39 cellular contexts compared by ENCODE assay signal in the genomic region with DNA sequence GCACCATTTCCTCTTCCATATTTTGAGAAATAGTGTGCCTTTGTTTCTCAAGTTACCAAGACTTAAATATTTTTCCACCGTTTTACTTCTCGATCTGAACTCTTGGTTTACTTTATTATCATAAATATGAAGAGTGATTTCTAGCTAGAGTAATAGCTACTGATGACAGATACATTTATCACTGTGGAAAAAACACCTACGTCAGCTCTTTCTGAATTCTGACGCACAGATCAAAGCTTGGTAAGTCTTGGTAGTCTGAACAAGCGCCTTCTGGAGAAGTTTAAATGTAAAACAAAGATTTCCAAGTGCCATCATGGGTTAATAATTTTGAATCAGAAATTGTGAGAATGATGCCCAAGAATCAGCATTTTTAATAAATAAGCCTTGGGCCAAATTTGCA.
"Had no signal": no experiment of that assay in that cellular context is flagged by ENCODE, and none has a peak within 500 bp of the region (broad histone marks: within the 10 kb centered on the region; RNA-seq: fewer than 3 reads in every experiment).

No MANE protein-coding gene starts in this region.

- FAIRE-seq: astrocyte, bronchial epithelial cell had no signal

- H3K27ac Mint-ChIP-seq: activated naive CD4-positive, alpha-beta T cell treated with anti-CD3 and anti-CD28 coated beads for 36 hours; activated naive CD4-positive, alpha-beta T cell treated with anti-CD3 and anti-CD28 coated beads, Interleukin-2, amount 10 ng/mL, durations not matched to agents 7 days and 5 days; activated naive CD4-positive, alpha-beta T cell treated with anti-CD3 and anti-CD28 coated beads, Interleukin-2, amount 50 U/mL, for 24 hours; activated naive CD4-positive, alpha-beta T cell treated with anti-CD3 and anti-CD28 coated beads, Interleukin-2, amount 50 U/mL, for 72 hours; activated naive CD8-positive, alpha-beta T cell; activated naive CD8-positive, alpha-beta T cell treated with anti-CD3 and anti-CD28 coated beads for 36 hours; activated naive CD8-positive, alpha-beta T cell treated with anti-CD3 and anti-CD28 coated beads, Interleukin-2, amount 10 ng/mL, durations not matched to agents 7 days and 5 days; activated naive CD8-positive, alpha-beta T cell treated with anti-CD3 and anti-CD28 coated beads, Interleukin-2, amount 50 U/mL, for 24 hours; activated T-cell treated with anti-CD3 and anti-CD28 coated beads, Interleukin-2, amount 50 U/mL, for 24 hours; activated T-cell treated with anti-CD3 and anti-CD28 coated beads, Interleukin-2, amount 50 U/mL, for 72 hours; activated T-helper 1 cell treated with anti-CD3 and anti-CD28 coated beads, Interleukin-12 subunit alpha, Interleukin-12 subunit beta, Interleukin-2, Interleukin-4 antibody, amounts not matched to agents 30 ng/mL and 10 ng/mL and 1 ng/mL, durations not matched to agents 14 hours and 24 hours and 36 hours; activated T-helper 17 cell treated with anti-CD3 and anti-CD28 coated beads, Interleukin-2, amount 50 U/mL, for 72 hours; activated T-helper 2 cell treated with anti-CD3 and anti-CD28 coated beads, Interferon-gamma antibody, Interleukin-2, Interleukin-4, amounts not matched to agents 10 μg/mL and 5 μg/mL and 100 μg/mL, durations not matched to agents 14 hours and 24 hours and 36 hours; brain had no signal

- H3K36me3 Mint-ChIP-seq: activated naive CD4-positive, alpha-beta T cell treated with anti-CD3 and anti-CD28 coated beads, Interleukin-2, amount 10 ng/mL, durations not matched to agents 7 days and 5 days; activated naive CD4-positive, alpha-beta T cell treated with anti-CD3 and anti-CD28 coated beads, Interleukin-2, amount 50 U/mL, for 24 hours; activated naive CD4-positive, alpha-beta T cell treated with anti-CD3 and anti-CD28 coated beads, Interleukin-2, amount 50 U/mL, for 72 hours; activated naive CD8-positive, alpha-beta T cell; activated naive CD8-positive, alpha-beta T cell treated with anti-CD3 and anti-CD28 coated beads for 36 hours; activated naive CD8-positive, alpha-beta T cell treated with anti-CD3 and anti-CD28 coated beads, Interleukin-2, amount 10 ng/mL, durations not matched to agents 7 days and 5 days; brain had no signal

- DNase-seq: activated effector memory CD4-positive, alpha-beta T cell treated with anti-CD3 and anti-CD28 coated beads, Interleukin-2, amount 50 U/mL, for 16 hours; activated effector memory CD4-positive, alpha-beta T cell treated with Interleukin-2 at 50 U/mL for 16 hours; activated gamma-delta T cell; activated gamma-delta T cell treated with Interleukin-2 at 50 U/mL for 16 hours; activated naive CD4-positive, alpha-beta T cell; activated naive CD4-positive, alpha-beta T cell treated with anti-CD3 and anti-CD28 coated beads for 36 hours; activated naive CD4-positive, alpha-beta T cell treated with anti-CD3 and anti-CD28 coated beads, Interleukin-2, amount 10 ng/mL, durations not matched to agents 7 days and 5 days; activated naive CD4-positive, alpha-beta T cell treated with anti-CD3 and anti-CD28 coated beads, Interleukin-2, amount 50 U/mL, for 16 hours; activated naive CD4-positive, alpha-beta T cell treated with Interleukin-2 at 50 U/mL for 16 hours; activated naive CD8-positive, alpha-beta T cell treated with anti-CD3 and anti-CD28 coated beads for 36 hours; activated naive CD8-positive, alpha-beta T cell treated with anti-CD3 and anti-CD28 coated beads, Interleukin-2, amount 10 ng/mL, durations not matched to agents 7 days and 5 days; activated naive CD8-positive, alpha-beta T cell treated with anti-CD3 and anti-CD28 coated beads, Interleukin-2, amount 50 U/mL, for 24 hours; activated T-cell treated with anti-CD3 and anti-CD28 coated beads, Interleukin-2, amount 50 U/mL, for 24 hours; activated T-cell treated with anti-CD3 and anti-CD28 coated beads, Interleukin-2, amount 50 U/mL, for 4 hours; activated T-cell treated with anti-CD3 and anti-CD28 coated beads, Interleukin-2, amount 50 U/mL, for 48 hours; activated T-cell treated with anti-CD3 and anti-CD28 coated beads, Interleukin-2, amount 50 U/mL, for 72 hours; adrenal gland; amniotic stem cell; amygdala; anterior cingulate cortex; aorta; body of pancreas; brain microvascular endothelial cell; caudate nucleus; central memory CD4-positive, alpha-beta T cell; cerebellar nuclear complex had no signal

- H3K4me1 ChIP-seq: adrenal gland, ascending aorta, body of pancreas, breast epithelium had no signal

- H3K36me3 ChIP-seq: adrenal gland, ascending aorta, brain microvascular endothelial cell, breast epithelium, cardiac muscle cell had no signal

- H3K4me3 Mint-ChIP-seq: activated naive CD4-positive, alpha-beta T cell treated with anti-CD3 and anti-CD28 coated beads for 36 hours; activated naive CD4-positive, alpha-beta T cell treated with anti-CD3 and anti-CD28 coated beads, Interleukin-2, amount 10 ng/mL, durations not matched to agents 7 days and 5 days; activated naive CD4-positive, alpha-beta T cell treated with anti-CD3 and anti-CD28 coated beads, Interleukin-2, amount 50 U/mL, for 24 hours; activated naive CD8-positive, alpha-beta T cell; activated naive CD8-positive, alpha-beta T cell treated with anti-CD3 and anti-CD28 coated beads for 36 hours; activated naive CD8-positive, alpha-beta T cell treated with anti-CD3 and anti-CD28 coated beads, Interleukin-2, amount 10 ng/mL, durations not matched to agents 7 days and 5 days; activated naive CD8-positive, alpha-beta T cell treated with anti-CD3 and anti-CD28 coated beads, Interleukin-2, amount 50 U/mL, for 24 hours; activated T-cell treated with anti-CD3 and anti-CD28 coated beads, Interleukin-2, amount 50 U/mL, for 24 hours; activated T-cell treated with anti-CD3 and anti-CD28 coated beads, Interleukin-2, amount 50 U/mL, for 4 hours; activated T-cell treated with anti-CD3 and anti-CD28 coated beads, Interleukin-2, amount 50 U/mL, for 72 hours; activated T-helper 1 cell treated with anti-CD3 and anti-CD28 coated beads, Interleukin-12 subunit alpha, Interleukin-12 subunit beta, Interleukin-2, Interleukin-4 antibody, amounts not matched to agents 30 ng/mL and 10 ng/mL and 1 ng/mL, durations not matched to agents 14 hours and 24 hours and 36 hours; activated T-helper 17 cell treated with anti-CD3 and anti-CD28 coated beads, Interleukin-2, amount 50 U/mL, for 72 hours; brain; central memory CD8-positive, alpha-beta T cell had no signal

- H3K9me3 ChIP-seq: adrenal gland, ascending aorta, body of pancreas, breast epithelium had no signal

- H3K4me3 ChIP-seq: adrenal gland, ascending aorta, body of pancreas, breast epithelium, cardiac muscle cell had no signal

- H3K27me3 Mint-ChIP-seq: activated naive CD4-positive, alpha-beta T cell treated with anti-CD3 and anti-CD28 coated beads, Interleukin-2, amount 10 ng/mL, durations not matched to agents 7 days and 5 days; activated naive CD4-positive, alpha-beta T cell treated with anti-CD3 and anti-CD28 coated beads, Interleukin-2, amount 50 U/mL, for 24 hours; activated naive CD8-positive, alpha-beta T cell; activated naive CD8-positive, alpha-beta T cell treated with anti-CD3 and anti-CD28 coated beads for 36 hours; activated naive CD8-positive, alpha-beta T cell treated with anti-CD3 and anti-CD28 coated beads, Interleukin-2, amount 10 ng/mL, durations not matched to agents 7 days and 5 days; activated naive CD8-positive, alpha-beta T cell treated with anti-CD3 and anti-CD28 coated beads, Interleukin-2, amount 50 U/mL, for 24 hours; activated T-cell treated with anti-CD3 and anti-CD28 coated beads, Interleukin-2, amount 50 U/mL, for 24 hours; activated T-helper 17 cell treated with anti-CD3 and anti-CD28 coated beads, Interleukin-2, amount 50 U/mL, for 72 hours; brain; central memory CD8-positive, alpha-beta T cell had no signal

- H3K4me1 Mint-ChIP-seq: activated naive CD4-positive, alpha-beta T cell treated with anti-CD3 and anti-CD28 coated beads, Interleukin-2, amount 10 ng/mL, durations not matched to agents 7 days and 5 days; activated naive CD4-positive, alpha-beta T cell treated with anti-CD3 and anti-CD28 coated beads, Interleukin-2, amount 50 U/mL, for 24 hours; activated naive CD8-positive, alpha-beta T cell treated with anti-CD3 and anti-CD28 coated beads for 36 hours; activated naive CD8-positive, alpha-beta T cell treated with anti-CD3 and anti-CD28 coated beads, Interleukin-2, amount 10 ng/mL, durations not matched to agents 7 days and 5 days; activated naive CD8-positive, alpha-beta T cell treated with anti-CD3 and anti-CD28 coated beads, Interleukin-2, amount 50 U/mL, for 24 hours; activated T-helper 17 cell treated with anti-CD3 and anti-CD28 coated beads, Interleukin-2, amount 50 U/mL, for 72 hours; brain; central memory CD8-positive, alpha-beta T cell had no signal

- H3K27me3 ChIP-seq: adrenal gland, ascending aorta, body of pancreas, brain microvascular endothelial cell, breast epithelium, cardiac muscle cell had no signal

- H3K9me3 Mint-ChIP-seq: activated naive CD4-positive, alpha-beta T cell treated with anti-CD3 and anti-CD28 coated beads for 36 hours; activated naive CD4-positive, alpha-beta T cell treated with anti-CD3 and anti-CD28 coated beads, Interleukin-2, amount 10 ng/mL, durations not matched to agents 7 days and 5 days; activated naive CD4-positive, alpha-beta T cell treated with anti-CD3 and anti-CD28 coated beads, Interleukin-2, amount 50 U/mL, for 24 hours; activated naive CD8-positive, alpha-beta T cell treated with anti-CD3 and anti-CD28 coated beads for 36 hours; activated naive CD8-positive, alpha-beta T cell treated with anti-CD3 and anti-CD28 coated beads, Interleukin-2, amount 10 ng/mL, durations not matched to agents 7 days and 5 days; activated naive CD8-positive, alpha-beta T cell treated with anti-CD3 and anti-CD28 coated beads, Interleukin-2, amount 50 U/mL, for 24 hours; activated T-cell treated with anti-CD3 and anti-CD28 coated beads, Interleukin-2, amount 50 U/mL, for 24 hours; activated T-cell treated with anti-CD3 and anti-CD28 coated beads, Interleukin-2, amount 50 U/mL, for 4 hours; activated T-cell treated with anti-CD3 and anti-CD28 coated beads, Interleukin-2, amount 50 U/mL, for 72 hours; activated T-helper 1 cell treated with anti-CD3 and anti-CD28 coated beads, Interleukin-12 subunit alpha, Interleukin-12 subunit beta, Interleukin-2, Interleukin-4 antibody, amounts not matched to agents 30 ng/mL and 10 ng/mL and 1 ng/mL, durations not matched to agents 14 hours and 24 hours and 36 hours; activated T-helper 2 cell treated with anti-CD3 and anti-CD28 coated beads, Interferon-gamma antibody, Interleukin-2, Interleukin-4, amounts not matched to agents 10 μg/mL and 5 μg/mL and 100 μg/mL, durations not matched to agents 14 hours and 24 hours and 36 hours had no signal

- H3K27ac ChIP-seq: adrenal gland, ascending aorta, body of pancreas, brain microvascular endothelial cell, breast epithelium, cardiac muscle cell had no signal

- ATAC-seq: activated naive CD4-positive, alpha-beta T cell treated with anti-CD3 and anti-CD28 coated beads, Interleukin-2, amount 50 U/mL, for 72 hours; activated naive CD8-positive, alpha-beta T cell treated with anti-CD3 and anti-CD28 coated beads, Interleukin-2, amount 50 U/mL, for 24 hours; activated T-cell treated with anti-CD3 and anti-CD28 coated beads, Interleukin-2, amount 50 U/mL, for 4 hours; activated T-cell treated with anti-CD3 and anti-CD28 coated beads, Interleukin-2, amount 50 U/mL, for 72 hours; activated T-helper 17 cell treated with anti-CD3 and anti-CD28 coated beads, Interleukin-2, amount 50 U/mL, for 72 hours; body of pancreas had no signal
